ENCODE assay signal across 34 cellular contexts in genomic region chr19:37725181-37725580, GRCh38.
"Had no signal": no experiment of that assay in that cellular context is flagged by ENCODE, and none has a peak within 500 bp of the region (broad histone marks: within the 10 kb centered on the region; RNA-seq: fewer than 3 reads in every experiment).

No MANE protein-coding gene starts in this region.

- H3K27me3 ChIP-seq: adrenal gland, body of pancreas, brain microvascular endothelial cell, breast epithelium had no signal

- H3K4me3 ChIP-seq: adrenal gland, body of pancreas, breast epithelium had no signal

- DNase-seq: activated B cell treated with CpG ODN at 0.5 μM for 24 hours; activated CD4-positive, alpha-beta memory T cell treated with anti-CD3 and anti-CD28 coated beads for 36 hours; activated CD4-positive, alpha-beta T cell treated with anti-CD3 and anti-CD28 coated beads for 4 hours; activated CD4-positive, alpha-beta T cell treated with anti-CD3 and anti-CD28 coated beads, Interleukin-2, amount 10 ng/mL, durations not matched to agents 24 days and 14 days; activated CD4-positive, alpha-beta T cell treated with anti-CD3 and anti-CD28 coated beads, Interleukin-2, amount 50 U/mL, for 1 hour; activated CD4-positive, alpha-beta T cell treated with anti-CD3 and anti-CD28 coated beads, Interleukin-2, amount 50 U/mL, for 4 hours; activated CD4-positive, CD25-positive, alpha-beta regulatory T cell treated with anti-CD3 and anti-CD28 coated beads, Interleukin-2, amount 50 U/mL, for 72 hours; activated CD8-positive, alpha-beta memory T cell treated with anti-CD3 and anti-CD28 coated beads, Interleukin-2, amount 50 U/mL, for 4 hours; activated CD8-positive, alpha-beta T cell treated with anti-CD3 and anti-CD28 coated beads for 36 hours; activated effector memory CD4-positive, alpha-beta T cell treated with anti-CD3 and anti-CD28 coated beads, Interleukin-2, amount 50 U/mL, for 16 hours; activated gamma-delta T cell treated with Interleukin-2 at 50 U/mL for 16 hours; activated naive CD4-positive, alpha-beta T cell; activated naive CD4-positive, alpha-beta T cell treated with anti-CD3 and anti-CD28 coated beads for 36 hours; activated naive CD4-positive, alpha-beta T cell treated with anti-CD3 and anti-CD28 coated beads, Interleukin-2, amount 50 U/mL, for 16 hours; activated naive CD8-positive, alpha-beta T cell treated with anti-CD3 and anti-CD28 coated beads for 36 hours; activated T-cell treated with anti-CD3 and anti-CD28 coated beads for 4 hours; activated T-cell treated with anti-CD3 and anti-CD28 coated beads, Interleukin-2, amount 50 U/mL, for 1 hour; activated T-cell treated with anti-CD3 and anti-CD28 coated beads, Interleukin-2, amount 50 U/mL, for 4 hours; activated T-cell treated with anti-CD3 and anti-CD28 coated beads, Interleukin-2, amount 50 U/mL, for 72 hours; adrenal gland; amniotic stem cell; aorta; brain microvascular endothelial cell; central memory CD4-positive, alpha-beta T cell; T-helper 1 cell; T-helper 2 cell; T-helper 9 cell had no signal

- H3K36me3 ChIP-seq: adrenal gland, brain microvascular endothelial cell, breast epithelium had no signal

- FAIRE-seq: astrocyte, TTC549 had no signal

- H3K9me3 ChIP-seq: adrenal gland, body of pancreas had no signal

- H3K4me1 ChIP-seq: adrenal gland, body of pancreas, breast epithelium had no signal

- H3K27ac ChIP-seq: adrenal gland, body of pancreas, brain microvascular endothelial cell, breast epithelium, VCaP had no signal

- ATAC-seq: activated CD8-positive, alpha-beta T cell treated with anti-CD3 and anti-CD28 coated beads for 36 hours; activated naive CD4-positive, alpha-beta T cell treated with anti-CD3 and anti-CD28 coated beads, Interleukin-2, amount 50 U/mL, for 72 hours; activated T-cell treated with anti-CD3 and anti-CD28 coated beads, Interleukin-2, amount 50 U/mL, for 4 hours; activated T-cell treated with anti-CD3 and anti-CD28 coated beads, Interleukin-2, amount 50 U/mL, for 72 hours; activated T-helper 17 cell treated with anti-CD3 and anti-CD28 coated beads, Interleukin-2, amount 50 U/mL, for 72 hours; body of pancreas had no signal
